Comparison of ENCODE assay signal across 1 cellular context in the genomic region with DNA sequence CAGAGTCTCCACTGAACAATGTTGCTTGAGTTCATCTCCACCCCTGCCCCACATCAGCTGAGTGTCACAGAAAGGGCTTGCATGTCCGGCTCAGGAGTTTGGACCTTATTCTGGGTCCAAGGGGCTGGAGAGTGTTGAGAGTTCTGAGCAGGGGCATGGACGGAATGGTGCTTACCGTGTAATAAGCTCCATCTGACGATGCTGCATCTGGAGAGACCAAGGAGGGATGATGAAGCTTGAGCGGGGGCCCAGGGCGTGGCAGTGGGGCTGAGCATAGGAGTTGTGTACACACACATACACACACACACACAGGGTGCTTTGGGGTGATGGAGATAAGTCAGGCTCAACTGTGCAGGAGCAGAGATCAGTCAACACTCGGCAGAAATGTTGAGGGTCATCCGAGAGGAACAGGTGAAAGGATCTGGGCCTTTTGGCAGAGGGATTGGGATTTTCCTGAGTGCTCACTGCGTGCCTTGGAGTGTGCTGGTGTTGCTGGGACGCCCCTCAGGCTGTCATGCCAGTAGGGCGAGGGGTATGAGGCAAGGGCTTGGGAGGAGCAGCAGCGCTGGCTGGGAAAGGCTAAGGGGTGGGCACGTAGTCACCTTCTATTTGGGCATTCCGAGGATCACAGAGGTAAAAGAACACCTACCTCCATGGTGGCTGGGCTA.
TF ChIP-seq lines count a peak whose summit lies in the region.

No MANE protein-coding gene starts in this region.

TF ChIP-seq in GM23338, 12 proteins besides CTCF, POLR2A, EP300 and RAD21 (continued from another document):
- TF ChIP-seq ZNF462 (CRISPR knock-in tag; IDR thresholded peaks at IDR 0.05) (no peak), CREB1 (CRISPR knock-in tag; IDR thresholded peaks at IDR 0.05; ENCODE audit: low read depth) (no peak)
TF ChIP-seq in GM23338: peak in this region for 0.
